ENCODE assay signal across 17 cellular contexts in the genomic region with DNA sequence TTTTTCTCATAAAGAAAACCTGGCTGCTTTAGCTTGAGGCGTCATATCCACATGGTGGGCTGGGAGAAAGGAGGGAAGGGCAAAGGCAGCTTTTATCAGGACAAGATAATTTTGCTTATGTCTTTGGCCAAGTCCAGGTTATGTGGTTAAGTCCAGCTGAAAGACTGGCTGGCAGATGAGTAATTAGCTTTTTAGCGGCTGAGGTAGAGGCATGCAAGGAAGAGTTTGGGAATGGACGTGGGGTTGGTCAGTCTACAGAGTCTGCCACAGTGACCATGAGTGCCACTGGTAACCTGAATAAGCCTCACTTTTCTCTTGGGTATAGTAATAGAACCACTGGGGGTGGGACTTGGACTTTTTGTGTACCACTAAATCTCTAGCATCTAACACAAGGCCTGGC. TPM values are rescaled to one million over a fixed set of nuclear protein-coding genes. Genes with fewer than 3 reads are reported as not detected.
A peak's percentile ranks its signal among the peaks of the same experiment; 100 is the strongest.
DNase-seq lines count a peak whose midpoint lies in the region; ATAC-seq lines count a peak whose summit lies in the region.
"Had no signal": no experiment of that assay in that cellular context is flagged by ENCODE, and none has a peak within 500 bp of the region (broad histone marks: within the 10 kb centered on the region; RNA-seq: fewer than 3 reads in every experiment).

No MANE protein-coding gene starts in this region.

- H3K4me3 Mint-ChIP-seq in activated naive CD8-positive, alpha-beta T cell = no peak overlapping the region
- H3K4me3 Mint-ChIP-seq in activated naive CD8-positive, alpha-beta T cell treated with anti-CD3 and anti-CD28 coated beads, Interleukin-2, amount 50 U/mL, for 24 hours = no peak overlapping the region
- no peak overlapping the region for H3K4me3 Mint-ChIP-seq in activated T-helper 17 cell treated with anti-CD3 and anti-CD28 coated beads, Interleukin-2, amount 50 U/mL, for 72 hours
- H3K4me3 Mint-ChIP-seq: B cell had no signal

- H3K36me3 Mint-ChIP-seq in activated naive CD8-positive, alpha-beta T cell = no peaks in the 10 kb centered on the region
- H3K36me3 Mint-ChIP-seq in activated naive CD8-positive, alpha-beta T cell treated with anti-CD3 and anti-CD28 coated beads, Interleukin-2, amount 50 U/mL, for 24 hours (ENCODE audit: low read depth) = no peaks in the 10 kb centered on the region
- H3K36me3 Mint-ChIP-seq in activated T-helper 17 cell treated with anti-CD3 and anti-CD28 coated beads, Interleukin-2, amount 50 U/mL, for 72 hours (ENCODE audit: low read depth) = no peaks in the 10 kb centered on the region

- peaks cover 71% of the 10 kb centered on the region for H3K4me1 Mint-ChIP-seq in activated naive CD8-positive, alpha-beta T cell (ENCODE audit: low read depth)
- H3K4me1 Mint-ChIP-seq in activated naive CD8-positive, alpha-beta T cell treated with anti-CD3 and anti-CD28 coated beads, Interleukin-2, amount 50 U/mL, for 24 hours = peaks cover 78% of the 10 kb centered on the region
- peaks cover 52% of the 10 kb centered on the region for H3K4me1 Mint-ChIP-seq in activated T-helper 17 cell treated with anti-CD3 and anti-CD28 coated beads, Interleukin-2, amount 50 U/mL, for 72 hours

- H3K9me3 Mint-ChIP-seq in activated naive CD8-positive, alpha-beta T cell (ENCODE audit: low read depth) = no peaks in the 10 kb centered on the region
- H3K9me3 Mint-ChIP-seq in activated naive CD8-positive, alpha-beta T cell treated with anti-CD3 and anti-CD28 coated beads, Interleukin-2, amount 50 U/mL, for 24 hours = no peaks in the 10 kb centered on the region
- H3K9me3 Mint-ChIP-seq in activated T-helper 17 cell treated with anti-CD3 and anti-CD28 coated beads, Interleukin-2, amount 50 U/mL, for 72 hours = no peaks in the 10 kb centered on the region

- no peak for DNase-seq in activated naive CD8-positive, alpha-beta T cell treated with anti-CD3 and anti-CD28 coated beads, Interleukin-2, amount 50 U/mL, for 24 hours
- DNase-seq in RPMI7951 (ENCODE audit: low read depth) = peak; percentile 30
- DNase-seq in kidney tubule cell (ENCODE audit: low spot score) = peak; percentile 3
- DNase-seq in NCI-H2107 treated with DMSO at 0.1 percent for 48 hours (lab: John Stamatoyannopoulos, UW; ENCODE audit: unreplicated experiment) = no peak
- DNase-seq in activated naive CD4-positive, alpha-beta T cell (lab: John Stamatoyannopoulos, UW) = no peak
- DNase-seq: DMS153, EL, NCI-H1417 treated with DMSO at 0.1 percent for 48 hours, NCI-H187 treated with DMSO at 0.1 percent for 48 hours, NCI-H345, NCI-H524 treated with DMSO at 0.1 percent for 48 hours, PC-3, SJCRH30 had no signal

- H3K27ac Mint-ChIP-seq in activated naive CD8-positive, alpha-beta T cell = peak overlapping the region; percentile 9
- H3K27ac Mint-ChIP-seq in activated naive CD8-positive, alpha-beta T cell treated with anti-CD3 and anti-CD28 coated beads, Interleukin-2, amount 50 U/mL, for 24 hours = no peak overlapping the region
- no peak overlapping the region for H3K27ac Mint-ChIP-seq in activated T-helper 17 cell treated with anti-CD3 and anti-CD28 coated beads, Interleukin-2, amount 50 U/mL, for 72 hours
- H3K27ac Mint-ChIP-seq: B cell had no signal

- no peaks in the 10 kb centered on the region for H3K27me3 Mint-ChIP-seq in activated naive CD8-positive, alpha-beta T cell
- no peaks in the 10 kb centered on the region for H3K27me3 Mint-ChIP-seq in activated naive CD8-positive, alpha-beta T cell treated with anti-CD3 and anti-CD28 coated beads, Interleukin-2, amount 50 U/mL, for 24 hours
- H3K27me3 Mint-ChIP-seq in activated T-helper 17 cell treated with anti-CD3 and anti-CD28 coated beads, Interleukin-2, amount 50 U/mL, for 72 hours = no peaks in the 10 kb centered on the region
- H3K27me3 Mint-ChIP-seq: B cell had no signal

- ATAC-seq in activated naive CD8-positive, alpha-beta T cell treated with anti-CD3 and anti-CD28 coated beads, Interleukin-2, amount 50 U/mL, for 24 hours = no peak
- ATAC-seq in activated T-helper 17 cell treated with anti-CD3 and anti-CD28 coated beads, Interleukin-2, amount 50 U/mL, for 72 hours (replicated peaks) = no peak
- ATAC-seq: HepG2, PC-3 had no signal

RNA-seq across cellular contexts. Expression of a gene that starts 39.8 kb away (rescaled TPM):
- 64.5 and 83.1 TPM in 2 replicates for total RNA-seq in RPMI7951 (2014; rRNA removed; shearing (Covaris generic))
- 10 to 100 TPM; 64.3 to 76.9 TPM for total RNA-seq in activated T-helper 17 cell treated with anti-CD3 and anti-CD28 coated beads, Interleukin-2, amount 50 U/mL, for 72 hours

Comparison
In these comparisons a context has a peak if more than half of its experiments do, and no peak if none do; other contexts are left out.
1. DNase-seq: peak in RPMI7951 (single experiment) and kidney tubule cell (single experiment); none in activated naive CD8-positive, alpha-beta T cell treated with anti-CD3 and anti-CD28 coated beads, Interleukin-2, amount 50 U/mL, for 24 hours (single experiment), NCI-H2107 treated with DMSO at 0.1 percent for 48 hours (single experiment) and activated naive CD4-positive, alpha-beta T cell (0 of 4).